Comparison of ENCODE assay signal across 15 cellular contexts in the genomic region with DNA sequence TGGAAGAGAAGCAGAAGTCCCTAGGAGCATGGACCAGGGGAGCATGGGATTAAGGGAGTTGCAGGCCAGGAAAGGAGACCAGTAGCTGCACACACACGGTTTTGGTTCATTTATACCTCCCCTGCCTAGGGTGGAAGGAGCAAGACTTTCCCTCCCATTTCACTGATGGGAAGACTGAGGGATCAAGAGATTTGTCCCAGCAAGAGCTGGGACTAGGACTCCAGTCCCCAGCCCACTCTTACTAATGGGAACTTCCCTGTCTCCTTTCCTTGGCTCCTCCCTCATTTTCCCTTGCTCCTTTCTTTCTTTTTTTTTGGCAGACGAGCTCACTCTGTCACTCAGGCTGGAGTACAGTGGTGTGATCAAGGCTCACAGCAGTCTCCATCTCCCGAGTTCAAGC. TPM values are rescaled to one million over a fixed set of nuclear protein-coding genes. Genes with fewer than 3 reads are reported as not detected.
DNase-seq lines count a peak whose midpoint lies in the region; ATAC-seq and TF ChIP-seq lines count a peak whose summit lies in the region.
"Had no signal": no experiment of that assay in that cellular context is flagged by ENCODE, and none has a peak within 500 bp of the region (broad histone marks: within the 10 kb centered on the region; RNA-seq: fewer than 3 reads in every experiment).

No MANE protein-coding gene starts in this region.

- TF ChIP-seq CTCF in PC-9 (conservative IDR thresholded peaks at IDR 0.05) (no peak), esophagus squamous epithelium (IDR thresholded peaks at IDR 0.05) (no peak), spleen (IDR thresholded peaks at IDR 0.05 in 8 of 11, conservative IDR thresholded peaks at IDR 0.05 in 3 of 11) (no peak)

- no peak for ATAC-seq in activated CD4-positive, alpha-beta T cell treated with anti-CD3 and anti-CD28 coated beads for 36 hours
- no peak for ATAC-seq in HG03520 (IDR thresholded peaks at IDR 0.05; ENCODE audit: unreplicated experiment)
- no peak for ATAC-seq in HG03378 (IDR thresholded peaks at IDR 0.05; ENCODE audit: unreplicated experiment)

- H4K20me1 ChIP-seq in PC-9 (ENCODE audit: insufficient read depth): no peaks in the 10 kb centered on the region; the same call in 1 of the 2 replicates

- no peaks in the 10 kb centered on the region for H3K9me3 Mint-ChIP-seq in activated CD4-positive, alpha-beta T cell treated with anti-CD3 and anti-CD28 coated beads for 36 hours (ENCODE audit: low read depth)

- TF ChIP-seq POLR2A in esophagus squamous epithelium (IDR thresholded peaks at IDR 0.05): no peak
- TF ChIP-seq POLR2A in spleen (IDR thresholded peaks at IDR 0.05): no peak

- WGBS in esophagus squamous epithelium, 2 donors: 57 to 66% methylated on average over 3 of the region's 3 CpGs
- 64 to 90% (median 75%) methylated on average over 3 of the region's 3 CpGs for WGBS in spleen, 5 donors

- H3K27ac Mint-ChIP-seq in activated CD4-positive, alpha-beta T cell treated with anti-CD3 and anti-CD28 coated beads for 36 hours: peak overlapping the region; percentile 45

- H3K27me3 ChIP-seq in PC-9 (ENCODE audit: insufficient read depth, low read depth) (no peaks in the 10 kb centered on the region), esophagus squamous epithelium (no peaks in the 10 kb centered on the region), spleen (replicated peaks in 1 of 7) (peaks cover 0 to 21% (median 0%) of the 10 kb centered on the region in 7 donors)

- H3K27ac ChIP-seq in PC-9 (peak overlapping the region; percentile 28), esophagus squamous epithelium (peak overlapping the region; percentile 59 to 98 (median 81)), spleen (peak overlapping the region in 5 of 8 donors; percentile 45 to 97 (median 70))

- peaks cover 21% of the 10 kb centered on the region for H3K36me3 ChIP-seq in PC-9 (ENCODE audit: low read depth)
- H3K36me3 ChIP-seq in esophagus squamous epithelium: peaks cover 0 to 55% (median 0%) of the 10 kb centered on the region in 3 donors
- H3K36me3 ChIP-seq in spleen: no peaks in the 10 kb centered on the region

- no peaks in the 10 kb centered on the region for H3K36me3 Mint-ChIP-seq in activated CD4-positive, alpha-beta T cell treated with anti-CD3 and anti-CD28 coated beads for 36 hours (ENCODE audit: low read depth)

- intact Hi-C loops in activated CD4-positive, alpha-beta T cell treated with anti-CD3 and anti-CD28 coated beads for 36 hours (cut with DNase I, micrococcal nuclease): no loop called here
- intact Hi-C loops in PC-9 (cut with micrococcal nuclease; ENCODE audit: unreplicated experiment): loop anchor here (2.0 kb wide), 2 partner anchors 26 to 146 kb away; no protein-coding TSS in a partner anchor
- intact Hi-C loops in esophagus squamous epithelium (cut with DNase I): no loop called here
- intact Hi-C loops in spleen (cut with DNase I; ENCODE audit: low total_unique reads): no loop called here

- H2AFZ ChIP-seq in PC-9: no peak overlapping the region

- CTCF ChIA-PET in activated CD4-positive, alpha-beta T cell treated with anti-CD3 and anti-CD28 coated beads for 36 hours (lab: Charles Lee): interaction anchor here (0.7 to 1.5 kb wide), 5 partner anchors 17 to 392 kb away, joined by 3 to 4 read pairs (median 4); no protein-coding TSS in a partner anchor
- CTCF ChIA-PET in PC-9 (lab: Charles Lee): interaction anchor here (0.7 to 1.4 kb wide), 3 partner anchors 17 to 58 kb away, joined by 3 to 5 read pairs (median 3); no protein-coding TSS in a partner anchor

- H3K9me3 ChIP-seq in PC-9 (ENCODE audit: insufficient read depth, low read depth) (no peaks in the 10 kb centered on the region), esophagus squamous epithelium (no peaks in the 10 kb centered on the region), spleen (no peaks in the 10 kb centered on the region)
- H3K9me3 ChIP-seq: SK-N-SH had no signal

- no peaks in the 10 kb centered on the region for H3K9me2 ChIP-seq in PC-9 (ENCODE audit: insufficient read depth)
- H3K9me2 ChIP-seq: SK-N-SH had no signal

- peaks cover 31% of the 10 kb centered on the region for H3K4me1 Mint-ChIP-seq in activated CD4-positive, alpha-beta T cell treated with anti-CD3 and anti-CD28 coated beads for 36 hours

- 0 out of 2 replicates have a peak overlapping the region, but pooled peaks have one; percentile 93 for H3K4me2 ChIP-seq in PC-9

- no TSS peak for BruUV-seq in PC-9 (replicated peaks; lab: Mats Ljungman, UMichigan)

- POLR2A ChIA-PET in activated CD4-positive, alpha-beta T cell treated with anti-CD3 and anti-CD28 coated beads for 36 hours (lab: Charles Lee): interaction anchor here (0.7 to 0.9 kb wide), 3 partner anchors 17 to 581 kb away, joined by 3 to 6 read pairs (median 3); a partner anchor contains a TSS
- POLR2A ChIA-PET in PC-9 (lab: Charles Lee; ENCODE audit: unreplicated experiment): interaction anchor here (0.6 to 1.3 kb wide), 2 partner anchors 17 to 22 kb away, joined by 5 to 6 read pairs; no protein-coding TSS in a partner anchor

- H3K4me3 Mint-ChIP-seq in activated CD4-positive, alpha-beta T cell treated with anti-CD3 and anti-CD28 coated beads for 36 hours: no peak overlapping the region

- H3K27me3 Mint-ChIP-seq in activated CD4-positive, alpha-beta T cell treated with anti-CD3 and anti-CD28 coated beads for 36 hours: no peaks in the 10 kb centered on the region

- DNase-seq in activated CD4-positive, alpha-beta T cell treated with anti-CD3 and anti-CD28 coated beads for 36 hours: no peak
- DNase-seq in activated CD4-positive, alpha-beta T cell treated with anti-CD3 and anti-CD28 coated beads for 1 hour: no peak
- no peak for DNase-seq in PC-9
- no peak for DNase-seq in esophagus squamous epithelium (lab: John Stamatoyannopoulos, UW)
- no peak for DNase-seq in spleen
- no peak for DNase-seq in Ammon's horn (ENCODE audit: low spot score)
- DNase-seq: DND-41; NCI-H1048; NCI-H774; SK-N-SH; stimulated activated CD8-positive, alpha-beta memory T cell treated with anti-CD3 and anti-CD28 coated beads, Interleukin-4, amount 100 ng/mL, for 48 hours had no signal

- H3F3A ChIP-seq in PC-9 (ENCODE audit: insufficient read depth, low read depth): peaks cover 68% of the 10 kb centered on the region

- H3K4me3 ChIP-seq in PC-9 (no peak overlapping the region), esophagus squamous epithelium (no peak overlapping the region), spleen (no peak overlapping the region)

- peaks cover 61% of the 10 kb centered on the region for H3K79me2 ChIP-seq in PC-9 (ENCODE audit: low read depth)

- H3K4me1 ChIP-seq in PC-9 (replicated peaks; ENCODE audit: insufficient read depth): peaks cover 60% of the 10 kb centered on the region
- peaks cover 9 to 67% (median 19%) of the 10 kb centered on the region in 3 donors for H3K4me1 ChIP-seq in esophagus squamous epithelium
- peaks cover 15 to 71% (median 36%) of the 10 kb centered on the region in 6 donors for H3K4me1 ChIP-seq in spleen

RNA-seq across cellular contexts. Expression of a gene that starts 13.0 kb away (rescaled TPM):
- under 1 TPM in 1 of 2 experiments, not detected in 1; 0.05 TPM for total RNA-seq in activated CD4-positive, alpha-beta T cell treated with anti-CD3 and anti-CD28 coated beads for 36 hours
- total RNA-seq in PC-9 (2021): 460 and 549 TPM in 2 replicates
- 100 to 1,000 TPM in 3 of 4 donors, 10 to 100 TPM in 1; 88.9 to 266 (median 111) TPM for total RNA-seq in esophagus squamous epithelium
- total RNA-seq in spleen: 1 to 10 TPM in 6 of 7 donors, under 1 TPM in 1; 0.84 to 8.6 (median 2.0) TPM
- under 1 TPM; 0.17 to 0.22 (median 0.18) TPM for polyA plus RNA-seq in spleen
- total RNA-seq: A673 had no signal

RNA-seq across cellular contexts. Expression of a gene that starts 20.5 kb away (rescaled TPM):
- 10 to 100 TPM; 42.1 to 58.7 TPM for total RNA-seq in activated CD4-positive, alpha-beta T cell treated with anti-CD3 and anti-CD28 coated beads for 36 hours
- total RNA-seq in PC-9 (2021) (144 and 165 TPM in 2 replicates), esophagus squamous epithelium (100 to 1,000 TPM; 121 to 190 (median 134) TPM), spleen (100 to 1,000 TPM; 153 to 578 (median 224) TPM)
- 10 to 100 TPM; 22.5 to 40.6 (median 22.8) TPM for polyA plus RNA-seq in spleen

RNA-seq across cellular contexts. Expression of a gene that starts 21.6 kb away (rescaled TPM):
- 1 to 10 TPM in 1 of 2 experiments, under 1 TPM in 1; 0.57 to 1.1 TPM for total RNA-seq in activated CD4-positive, alpha-beta T cell treated with anti-CD3 and anti-CD28 coated beads for 36 hours
- 178 and 185 TPM in 2 replicates for total RNA-seq in PC-9 (2021)
- 100 to 1,000 TPM in 3 of 4 donors, 10 to 100 TPM in 1; 98.2 to 171 (median 136) TPM for total RNA-seq in esophagus squamous epithelium
- 100 to 1,000 TPM in 3 of 7 donors, 10 to 100 TPM in 4; 49.0 to 155 (median 87.8) TPM for total RNA-seq in spleen
- polyA plus RNA-seq in spleen: 10 to 100 TPM; 14.4 to 29.2 (median 15.7) TPM

RNA-seq across cellular contexts. Expression of a gene that starts 51.9 kb away (rescaled TPM):
- total RNA-seq in activated CD4-positive, alpha-beta T cell treated with anti-CD3 and anti-CD28 coated beads for 36 hours: not detected
- total RNA-seq in PC-9 (2021): 86.5 and 89.9 TPM in 2 replicates
- 10 to 100 TPM; 13.9 to 61.7 (median 29.2) TPM for total RNA-seq in esophagus squamous epithelium
- 1 to 10 TPM in 1 of 7 donors, under 1 TPM in 2, not detected in 4; 0.19 to 1.2 (median 0.74) TPM for total RNA-seq in spleen
- polyA plus RNA-seq in spleen: under 1 TPM; 0.10 to 0.12 (median 0.11) TPM
- total RNA-seq: A673, mononuclear cell had no signal

Comparison
In these comparisons a context has a peak if more than half of its experiments do, and no peak if none do; other contexts are left out.
1. H3K27ac ChIP-seq: peak in every context shown above with its lines; median percentile 81 in esophagus squamous epithelium; 70 in spleen; 28 in PC-9.
2. RNA of a gene that starts 13.0 kb away (total RNA-seq): 460 to 549 TPM in PC-9 and 88.9 to 266 TPM in esophagus squamous epithelium; 0.84 to 8.6 TPM in spleen and 0.05 TPM in activated CD4-positive, alpha-beta T cell treated with anti-CD3 and anti-CD28 coated beads for 36 hours; every median in the first group is over 4 times any median in the second.
3. RNA of a gene that starts 21.6 kb away (total RNA-seq): 178 to 185 TPM in PC-9, 98.2 to 171 TPM in esophagus squamous epithelium and 49.0 to 155 TPM in spleen; 0.57 to 1.1 TPM in activated CD4-positive, alpha-beta T cell treated with anti-CD3 and anti-CD28 coated beads for 36 hours; every median in the first group is over 10 times any median in the second.